8 cellular contexts compared by ENCODE assay signal in the genomic region with DNA sequence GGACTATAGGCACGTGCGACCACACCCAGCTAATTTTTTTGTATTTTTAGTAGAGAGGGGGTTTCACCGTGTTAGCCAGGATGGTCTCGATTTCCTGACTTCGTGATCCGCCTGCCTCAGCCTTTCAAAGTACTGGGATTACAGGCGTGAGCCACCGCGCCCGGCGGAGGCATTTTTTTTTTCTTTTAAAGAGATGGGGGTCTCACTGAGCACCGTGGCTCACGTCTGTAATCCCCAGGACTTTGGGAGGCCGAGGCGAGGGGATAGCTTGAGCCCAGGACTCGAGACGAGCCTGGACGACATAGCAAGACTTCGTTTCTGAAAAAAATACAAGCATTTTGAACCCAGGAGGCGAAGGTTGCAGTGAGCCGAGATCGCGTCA. TPM values are rescaled to one million over a fixed set of nuclear protein-coding genes. Genes with fewer than 3 reads are reported as not detected.
DNase-seq lines count a peak whose midpoint lies in the region; ATAC-seq, FAIRE-seq and TF ChIP-seq lines count a peak whose summit lies in the region.
"Not testable (repeated sequence)": the region's sequence is repeated elsewhere in the genome, so short reads cannot be mapped to it uniquely, and the experiment has no call there.

No MANE protein-coding gene starts in this region.

- ATAC-seq in K562, gastrocnemius medialis, upper lobe of right lung: not testable (repeated sequence)

- TF ChIP-seq EP300 in K562 (IDR thresholded peaks at IDR 0.05; ENCODE audit: low read length) = not testable (repeated sequence)

- DNase-seq in Karpas-422; activated CD4-positive, alpha-beta T cell treated with anti-CD3 and anti-CD28 coated beads, Interleukin-2, amount 10 ng/mL, durations not matched to agents 24 days and 14 days; K562 (ENCODE audit: extremely low read depth in 1 of 4, low spot score in 3 of 4); fibroblast of villous mesenchyme (ENCODE audit: low read depth); gastrocnemius medialis; upper lobe of right lung: not testable (repeated sequence)

- H3K4me3 Mint-ChIP-seq in activated CD4-positive, alpha-beta T cell treated with anti-CD3 and anti-CD28 coated beads, Interleukin-2, amount 10 ng/mL, durations not matched to agents 24 days and 14 days = peak overlapping the region; percentile 91

- FAIRE-seq in K562 (lab: Jason Lieb, UNC) = not testable (repeated sequence)

- CTCF ChIA-PET in K562 (lab: Yijun Ruan, JAX; ENCODE audit: low intra/inter-chr PET ratio) = interaction anchor here (0.7 kb wide), 1 partner anchor 29 kb away, joined by 4 read pairs; the partner anchor contains the start of gene TRPV2

- 28% methylated on average over 9 of the region's 23 CpGs for WGBS in K562 (ENCODE audit: insufficient coverage, low coverage, missing lambda C conversion rate)
- WGBS in mesodermal cell (ENCODE audit: insufficient coverage in 2 of 2), 2 experiments = 64 to 76% methylated on average over 12 to 19 of the region's 23 CpGs

- H4K20me1 ChIP-seq in Karpas-422 (ENCODE audit: insufficient read depth, low read depth, low read length) (peaks cover 31% of the 10 kb centered on the region), K562 (replicated peaks; ENCODE audit: control insufficient read depth, insufficient read depth, low read length) (peaks cover 11% of the 10 kb centered on the region; the same call in 1 of the 2 replicates)

- H3K9ac ChIP-seq in ES-I3 (ENCODE audit: low read depth, low read length) = peak overlapping the region; percentile 72; the same call in 1 of the 2 replicates
- H3K9ac ChIP-seq in Karpas-422 (ENCODE audit: low read length) = not testable (repeated sequence)
- H3K9ac ChIP-seq in K562 (ENCODE audit: insufficient read depth in 1 of 2, low read depth in 2 of 2, low read length in 2 of 2) = peak overlapping the region; percentile 80 to 93; a peak in 3 of 4 replicates

- TF ChIP-seq CTCF in K562 (IDR thresholded peaks at IDR 0.05 in 2 of 3, conservative IDR thresholded peaks at IDR 0.05 in 1 of 3; ENCODE audit: insufficient read depth in 2 of 3, low read depth in 1 of 3, low read length in 3 of 3); fibroblast of villous mesenchyme (IDR thresholded peaks at IDR 0.05; ENCODE audit: insufficient read depth, low read depth, low read length); gastrocnemius medialis (IDR thresholded peaks at IDR 0.05 in 4 of 5, conservative IDR thresholded peaks at IDR 0.05 in 1 of 5); upper lobe of right lung (IDR thresholded peaks at IDR 0.05): not testable (repeated sequence)

- H3K4me3 ChIP-seq in Karpas-422 (ENCODE audit: low read length); K562; mesodermal cell (ENCODE audit: extremely low read depth, insufficient read depth, low read length, poor library complexity, severe bottlenecking): not testable (repeated sequence)
- peak overlapping the region; percentile 58 for H3K4me3 ChIP-seq in fibroblast of villous mesenchyme (ENCODE audit: low read depth, low read length)
- peak overlapping the region; percentile 56 to 69 (median 62) for H3K4me3 ChIP-seq in gastrocnemius medialis
- H3K4me3 ChIP-seq in upper lobe of right lung = peak overlapping the region; percentile 56

- not testable (repeated sequence) for H3K4me1 ChIP-seq in ES-I3 (ENCODE audit: insufficient read depth, low read length); Karpas-422 (ENCODE audit: low read length); mesodermal cell (ENCODE audit: control insufficient read depth, insufficient read depth, low read length, poor library complexity, severe bottlenecking)
- H3K4me1 ChIP-seq in K562 (replicated peaks in 1 of 2; ENCODE audit: control insufficient read depth in 2 of 2, insufficient read depth in 2 of 2, low read length in 2 of 2) (peaks cover 13 to 14% of the 10 kb centered on the region in 2 experiments; a peak in 3 of 5 replicates), gastrocnemius medialis (peaks cover 28 to 34% of the 10 kb centered on the region in 2 donors), upper lobe of right lung (peaks cover 30% of the 10 kb centered on the region)

- H3K9me2 ChIP-seq in Karpas-422 (replicated peaks; ENCODE audit: insufficient read depth, low read length) = not testable (repeated sequence)

- not testable (repeated sequence) for H3K79me2 ChIP-seq in Karpas-422 (ENCODE audit: low read length)
- peaks cover 48% of the 10 kb centered on the region for H3K79me2 ChIP-seq in K562 (ENCODE audit: control insufficient read depth, insufficient read depth, low read length)

- H2AFZ ChIP-seq in Karpas-422 (ENCODE audit: low read length) = not testable (repeated sequence)
- peak overlapping the region; percentile 96 for H2AFZ ChIP-seq in K562 (ENCODE audit: low read depth, low read length)

- TF ChIP-seq POLR2A in K562 (conservative IDR thresholded peaks at IDR 0.05); gastrocnemius medialis (IDR thresholded peaks at IDR 0.05): not testable (repeated sequence)

- not testable (repeated sequence) for TF ChIP-seq RAD21 in K562 (CRISPR knock-in tag; conservative IDR thresholded peaks at IDR 0.05 in 1 of 2, IDR thresholded peaks at IDR 0.05 in 1 of 2)

- POLR2A ChIA-PET in K562 (lab: Yijun Ruan, JAX) = interaction anchor here (0.6 kb wide), 1 partner anchor 63 kb away, joined by 3 read pairs; no protein-coding TSS in a partner anchor

- H3K27me3 Mint-ChIP-seq in activated CD4-positive, alpha-beta T cell treated with anti-CD3 and anti-CD28 coated beads, Interleukin-2, amount 10 ng/mL, durations not matched to agents 24 days and 14 days = not testable (repeated sequence)

- H3K27ac Mint-ChIP-seq in activated CD4-positive, alpha-beta T cell treated with anti-CD3 and anti-CD28 coated beads, Interleukin-2, amount 10 ng/mL, durations not matched to agents 24 days and 14 days = peak overlapping the region; percentile 78

- H3K9me3 ChIP-seq in ES-I3 (ENCODE audit: control insufficient read depth, insufficient read depth, low read length); Karpas-422 (ENCODE audit: low read length); K562 (replicated peaks; ENCODE audit: control insufficient read depth, insufficient read depth, low read depth, low read length); mesodermal cell (ENCODE audit: control insufficient read depth, low read length); gastrocnemius medialis; upper lobe of right lung: not testable (repeated sequence)

- not testable (repeated sequence) for H3K36me3 ChIP-seq in ES-I3 (ENCODE audit: insufficient read depth, low read length)
- H3K36me3 ChIP-seq in Karpas-422 (ENCODE audit: insufficient read depth, low read length) = peaks cover 14% of the 10 kb centered on the region
- H3K36me3 ChIP-seq in K562 (ENCODE audit: control insufficient read depth, insufficient read depth, low read length) = peaks cover 29% of the 10 kb centered on the region; the same call in 2 of the 3 replicates
- H3K36me3 ChIP-seq in mesodermal cell (ENCODE audit: control insufficient read depth, insufficient read depth, low read length) = peaks cover 23% of the 10 kb centered on the region
- peaks cover 0 to 23% of the 10 kb centered on the region in 2 donors for H3K36me3 ChIP-seq in gastrocnemius medialis
- peaks cover 20% of the 10 kb centered on the region for H3K36me3 ChIP-seq in upper lobe of right lung

- peaks cover 42% of the 10 kb centered on the region for H3K4me1 Mint-ChIP-seq in activated CD4-positive, alpha-beta T cell treated with anti-CD3 and anti-CD28 coated beads, Interleukin-2, amount 10 ng/mL, durations not matched to agents 24 days and 14 days

- not testable (repeated sequence) for H3K9me1 ChIP-seq in K562 (ENCODE audit: control insufficient read depth, insufficient read depth, low read length)

- peaks cover 34% of the 10 kb centered on the region for H3K36me3 Mint-ChIP-seq in activated CD4-positive, alpha-beta T cell treated with anti-CD3 and anti-CD28 coated beads, Interleukin-2, amount 10 ng/mL, durations not matched to agents 24 days and 14 days (ENCODE audit: low read depth)

- not testable (repeated sequence) for H3K27ac ChIP-seq in Karpas-422 (ENCODE audit: low read length); upper lobe of right lung
- H3K27ac ChIP-seq in K562 (ENCODE audit: extremely low read depth, low read depth, low read length) (peak overlapping the region; percentile 90), mesodermal cell (ENCODE audit: low read depth, low read length, severe bottlenecking) (peak overlapping the region; percentile 77), gastrocnemius medialis (peak overlapping the region; percentile 55 to 92 (median 64))

- intact Hi-C loops in activated CD4-positive, alpha-beta T cell treated with anti-CD3 and anti-CD28 coated beads, Interleukin-2, amount 10 ng/mL, durations not matched to agents 24 days and 14 days (cut with micrococcal nuclease) = loop anchor here (1.0 to 10.0 kb wide), 3 partner anchors 30 to 171 kb away; partner anchors contain the start of genes NCOR1 and PIGL
- intact Hi-C loops in K562 (cut with micrococcal nuclease) = loop anchor here (1.0 kb wide), 1 partner anchor 29 kb away; the partner anchor contains the start of gene TRPV2
- intact Hi-C loops in gastrocnemius medialis (cut with DNase I; ENCODE audit: low total_unique reads) = loop anchor here (1.0 to 2.0 kb wide), 2 partner anchors 21 to 135 kb away; no protein-coding TSS in a partner anchor
- intact Hi-C loops in upper lobe of right lung (cut with DNase I) = not testable (repeated sequence)

- not testable (repeated sequence) for H3K27me3 ChIP-seq in Karpas-422 (ENCODE audit: low read length); K562 (ENCODE audit: control insufficient read depth in 2 of 2, insufficient read depth in 2 of 2, low read length in 2 of 2); gastrocnemius medialis; upper lobe of right lung

- not testable (repeated sequence) for BruUV-seq in K562 (replicated peaks; lab: Mats Ljungman, UMichigan)

- not testable (repeated sequence) for H3K9me3 Mint-ChIP-seq in activated CD4-positive, alpha-beta T cell treated with anti-CD3 and anti-CD28 coated beads, Interleukin-2, amount 10 ng/mL, durations not matched to agents 24 days and 14 days

- in situ Hi-C loops in K562 (cut with MboI); gastrocnemius medialis (cut with MboI; ENCODE audit: low sequenced_read_pairs in 4 of 4): not testable (repeated sequence)

- H3K4me2 ChIP-seq in Karpas-422 (ENCODE audit: low read depth, low read length, poor library complexity, severe bottlenecking) = peak overlapping the region; percentile 50
- H3K4me2 ChIP-seq in K562 (ENCODE audit: insufficient read depth, low read length) = peak overlapping the region; percentile 82

RNA-seq across cellular contexts. Expression of gene UBB, which starts 5.2 kb away (rescaled TPM):
- total RNA-seq in Karpas-422 (2014; rRNA removed; shearing (Covaris generic); ENCODE audit: low replicate concordance) = 1,060 and 1,155 TPM in 2 replicates
- total RNA-seq in activated CD4-positive, alpha-beta T cell treated with anti-CD3 and anti-CD28 coated beads, Interleukin-2, amount 10 ng/mL, durations not matched to agents 24 days and 14 days = 1,973 and 2,004 TPM in 2 replicates
- total RNA-seq in K562 (2011; cell fraction: chromatin; rRNA removed; ENCODE audit: low replicate concordance) = 132 and 247 TPM in 2 replicates
- 377 and 399 TPM in 2 replicates for total RNA-seq in K562 (2011; cell fraction: nucleolus; rRNA removed)
- 354 and 382 TPM in 2 replicates for total RNA-seq in K562 (2011; cell fraction: nucleoplasm; rRNA removed)
- 2,054 and 2,801 TPM in 2 replicates for total RNA-seq in K562 (2014; rRNA removed)
- total RNA-seq in K562 (2014; rRNA removed; fragmentation: Illumina TruSeq; extraction: Trizol) = 1,199 and 1,477 TPM in 2 replicates
- 1,630 and 1,692 TPM in 2 replicates for total RNA-seq in K562 (2015; rRNA removed; fragmentation: Illumina TruSeq; extraction: Trizol)
- 1,581 and 1,675 TPM in 2 replicates for total RNA-seq in K562 (2021)
- 1,069 and 1,272 TPM in 2 replicates for polyA plus RNA-seq in K562 (2011; rRNA removed)
- polyA plus RNA-seq in K562 (2011; cell fraction: cytosol; rRNA removed) = 1,564 and 2,005 TPM in 2 replicates
- 726 and 879 TPM in 2 replicates for polyA plus RNA-seq in K562 (2011; cell fraction: nucleus; rRNA removed)
- 2,693 and 3,124 TPM in 2 replicates for polyA plus RNA-seq in K562 (2012)
- 1,681 and 1,922 TPM in 2 replicates for polyA plus RNA-seq in K562 (2014; fragmentation: Illumina TruSeq; extraction: Trizol)
- 1,000 to 10,000 TPM; 3,942 to 4,143 TPM for polyA plus RNA-seq in K562 (2014; fragmentation: Nextera tagmentation; extraction: Ambion mirVana)
- 1,696 and 2,000 TPM in 2 replicates for polyA plus RNA-seq in K562 (2014; rRNA removed)
- polyA minus RNA-seq in K562 (2011; rRNA and poly(A)+ RNA removed) = 966 and 1,497 TPM in 2 replicates
- 625 and 785 TPM in 2 replicates for polyA minus RNA-seq in K562 (2011; cell fraction: cytosol; rRNA and poly(A)+ RNA removed)
- 116 and 251 TPM in 2 replicates for polyA minus RNA-seq in K562 (2011; cell fraction: nucleus; rRNA and poly(A)+ RNA removed)
- total RNA-seq in fibroblast of villous mesenchyme = 1,346 and 1,383 TPM in 2 replicates
- polyA plus RNA-seq in mesodermal cell (2013, experiment 1 of 2) = 2,450 TPM
- polyA plus RNA-seq in mesodermal cell (2013, experiment 2 of 2) = 2,331 TPM
- 1,000 to 10,000 TPM; 1,099 to 1,543 (median 1,420) TPM for total RNA-seq in gastrocnemius medialis
- total RNA-seq in upper lobe of right lung = 1,410 TPM

RNA-seq across cellular contexts. Expression of gene TRPV2, which starts 29.3 kb away (rescaled TPM):
- total RNA-seq in Karpas-422 (2014; rRNA removed; shearing (Covaris generic); ENCODE audit: low replicate concordance) = 14.2 and 30.1 TPM in 2 replicates
- 29.6 and 38.7 TPM in 2 replicates for total RNA-seq in activated CD4-positive, alpha-beta T cell treated with anti-CD3 and anti-CD28 coated beads, Interleukin-2, amount 10 ng/mL, durations not matched to agents 24 days and 14 days
- total RNA-seq in K562 (2011; cell fraction: chromatin; rRNA removed; ENCODE audit: low replicate concordance) = 66.3 and 211 TPM in 2 replicates
- total RNA-seq in K562 (2011; cell fraction: nucleolus; rRNA removed) = 185 and 234 TPM in 2 replicates
- 108 and 114 TPM in 2 replicates for total RNA-seq in K562 (2011; cell fraction: nucleoplasm; rRNA removed)
- total RNA-seq in K562 (2014; rRNA removed) (43.5 and 51.6 TPM in 2 replicates), K562 (2014; rRNA removed; fragmentation: Illumina TruSeq; extraction: Trizol) (24.1 and 30.3 TPM in 2 replicates), K562 (2015; rRNA removed; fragmentation: Illumina TruSeq; extraction: Trizol) (28.6 and 31.9 TPM in 2 replicates), K562 (2021) (93.6 and 97.5 TPM in 2 replicates), fibroblast of villous mesenchyme (53.5 and 106 TPM in 2 replicates), gastrocnemius medialis (1 to 10 TPM; 2.9 to 4.4 (median 3.4) TPM), upper lobe of right lung (86.5 TPM)
- polyA plus RNA-seq in K562 (2011; rRNA removed) (37.5 and 60.1 TPM in 2 replicates), K562 (2014; fragmentation: Illumina TruSeq; extraction: Trizol) (29.6 and 39.7 TPM in 2 replicates), K562 (2014; fragmentation: Nextera tagmentation; extraction: Ambion mirVana) (10 to 100 TPM in 1 of 2 experiments, 1 to 10 TPM in 1; 10.0 to 15.6 TPM), K562 (2014; rRNA removed) (33.7 and 42.0 TPM in 2 replicates)
- 43.3 and 57.1 TPM in 2 replicates for polyA plus RNA-seq in K562 (2011; cell fraction: cytosol; rRNA removed)
- polyA plus RNA-seq in K562 (2011; cell fraction: nucleus; rRNA removed) = 61.7 and 85.4 TPM in 2 replicates
- 83.6 and 173 TPM in 2 replicates for polyA plus RNA-seq in K562 (2012)
- 43.0 and 43.3 TPM in 2 replicates for polyA minus RNA-seq in K562 (2011; rRNA and poly(A)+ RNA removed)
- 86.4 and 94.1 TPM in 2 replicates for polyA minus RNA-seq in K562 (2011; cell fraction: cytosol; rRNA and poly(A)+ RNA removed)
- 27.1 and 30.0 TPM in 2 replicates for polyA minus RNA-seq in K562 (2011; cell fraction: nucleus; rRNA and poly(A)+ RNA removed)
- polyA plus RNA-seq in mesodermal cell (2013, experiment 1 of 2) = 40.3 TPM
- 37.5 TPM for polyA plus RNA-seq in mesodermal cell (2013, experiment 2 of 2)

RNA-seq across cellular contexts. Expression of gene CENPV, which starts 32.8 kb away (rescaled TPM):
- total RNA-seq in Karpas-422 (2014; rRNA removed; shearing (Covaris generic); ENCODE audit: low replicate concordance) = 25.6 and 69.7 TPM in 2 replicates
- 52.8 and 53.0 TPM in 2 replicates for total RNA-seq in activated CD4-positive, alpha-beta T cell treated with anti-CD3 and anti-CD28 coated beads, Interleukin-2, amount 10 ng/mL, durations not matched to agents 24 days and 14 days
- 56.5 and 86.7 TPM in 2 replicates for total RNA-seq in K562 (2011; cell fraction: chromatin; rRNA removed; ENCODE audit: low replicate concordance)
- total RNA-seq in K562 (2011; cell fraction: nucleolus; rRNA removed) = 65.5 and 66.5 TPM in 2 replicates
- total RNA-seq in K562 (2011; cell fraction: nucleoplasm; rRNA removed) = 76.8 and 103 TPM in 2 replicates
- 90.9 and 131 TPM in 2 replicates for total RNA-seq in K562 (2014; rRNA removed)
- 89.6 and 95.5 TPM in 2 replicates for total RNA-seq in K562 (2014; rRNA removed; fragmentation: Illumina TruSeq; extraction: Trizol)
- 67.4 and 75.0 TPM in 2 replicates for total RNA-seq in K562 (2015; rRNA removed; fragmentation: Illumina TruSeq; extraction: Trizol)
- total RNA-seq in K562 (2021) = 86.1 and 89.1 TPM in 2 replicates
- polyA plus RNA-seq in K562 (2011; rRNA removed) = 112 and 128 TPM in 2 replicates
- polyA plus RNA-seq in K562 (2011; cell fraction: cytosol; rRNA removed) = 115 and 125 TPM in 2 replicates
- polyA plus RNA-seq in K562 (2011; cell fraction: nucleus; rRNA removed) = 114 and 127 TPM in 2 replicates
- polyA plus RNA-seq in K562 (2012) = 64.4 and 69.3 TPM in 2 replicates
- polyA plus RNA-seq in K562 (2014; fragmentation: Illumina TruSeq; extraction: Trizol) = 89.3 and 96.6 TPM in 2 replicates
- polyA plus RNA-seq in K562 (2014; fragmentation: Nextera tagmentation; extraction: Ambion mirVana) = 10 to 100 TPM; 17.8 to 25.8 TPM
- polyA plus RNA-seq in K562 (2014; rRNA removed) = 91.8 and 100 TPM in 2 replicates
- polyA minus RNA-seq in K562 (2011; rRNA and poly(A)+ RNA removed) = 53.0 and 61.8 TPM in 2 replicates
- polyA minus RNA-seq in K562 (2011; cell fraction: cytosol; rRNA and poly(A)+ RNA removed) = 24.5 and 25.6 TPM in 2 replicates
- 17.9 and 22.4 TPM in 2 replicates for polyA minus RNA-seq in K562 (2011; cell fraction: nucleus; rRNA and poly(A)+ RNA removed)
- 20.3 and 33.8 TPM in 2 replicates for total RNA-seq in fibroblast of villous mesenchyme
- 149 TPM for polyA plus RNA-seq in mesodermal cell (2013, experiment 1 of 2)
- polyA plus RNA-seq in mesodermal cell (2013, experiment 2 of 2) = 138 TPM
- total RNA-seq in gastrocnemius medialis = 10 to 100 TPM; 18.3 to 39.4 (median 28.5) TPM
- 10.4 TPM for total RNA-seq in upper lobe of right lung
